In genomic region chr2:26970244-26970927, GRCh38 we compare ENCODE assay signal across 8 cellular contexts. TPM values are rescaled to one million over a fixed set of nuclear protein-coding genes. Genes with fewer than 3 reads are reported as not detected.
DNase-seq lines count a peak whose midpoint lies in the region; ATAC-seq and TF ChIP-seq lines count a peak whose summit lies in the region.

Gene MAPRE3 (plus strand): TSS chr2:26970637. CDS start chr2:27022219, 51,582 bp downstream.

- H2BK5ac ChIP-seq in trophoblast cell (ENCODE audit: low read depth, low read length, poor library complexity): no peak within 1 kb of the TSS

- no peak within 1 kb of the TSS for H2BK120ac ChIP-seq in trophoblast cell (ENCODE audit: insufficient read depth, low read length, poor library complexity)

- no peak within 1 kb of the TSS for H4K91ac ChIP-seq in trophoblast cell (ENCODE audit: low read depth, low read length)

- peak within 1 kb of the TSS; percentile 49 for H4K8ac ChIP-seq in trophoblast cell (ENCODE audit: low read depth, low read length)

- H3K4me3 ChIP-seq in trophoblast cell (ENCODE audit: low read depth, low read length) (peak within 1 kb of the TSS; percentile 83), tibial artery (peak within 1 kb of the TSS; percentile 73 to 74)

- no peak within 1 kb of the TSS for H3K23ac ChIP-seq in trophoblast cell (ENCODE audit: low read length)

- H3K36me3 Mint-ChIP-seq in T-helper 1 cell treated with Interleukin-12 subunit alpha and Interleukin-12 subunit beta and Interleukin-4 antibody, amounts not matched to agents 30 μg/mL and 1 μg/mL, for 36 hours (ENCODE audit: low read depth): peaks cover 4% of the 10 kb centered on the region

- no peak within 1 kb of the TSS for H3K4ac ChIP-seq in trophoblast cell (ENCODE audit: low read depth, low read length)

- peak within 1 kb of the TSS; percentile 87 for H3K4me2 ChIP-seq in trophoblast cell (ENCODE audit: low read length)

- WGBS in trophoblast cell (ENCODE audit: extremely low coverage, insufficient coverage, insufficient read length): no CpG with 5 or more reads among the region's 69 CpGs

- TF ChIP-seq CTCF in tibial artery (IDR thresholded peaks at IDR 0.05): no peak

- no peak within 1 kb of the TSS for H4K12ac ChIP-seq in trophoblast cell (ENCODE audit: low read depth, low read length)

- ATAC-seq in HG02588 (IDR thresholded peaks at IDR 0.05; ENCODE audit: unreplicated experiment): peak; percentile 87
- peak; percentile 96 for ATAC-seq in left cardiac atrium

- peaks cover 13% of the 10 kb centered on the region for H3K4me1 Mint-ChIP-seq in T-helper 1 cell treated with Interleukin-12 subunit alpha and Interleukin-12 subunit beta and Interleukin-4 antibody, amounts not matched to agents 30 μg/mL and 1 μg/mL, for 36 hours (ENCODE audit: low read depth)

- peaks cover 64% of the 10 kb centered on the region for H3K27me3 Mint-ChIP-seq in T-helper 1 cell treated with Interleukin-12 subunit alpha and Interleukin-12 subunit beta and Interleukin-4 antibody, amounts not matched to agents 30 μg/mL and 1 μg/mL, for 36 hours (ENCODE audit: low read depth)

- H3K27ac ChIP-seq in trophoblast cell (ENCODE audit: low read depth, low read length) (no peak within 1 kb of the TSS), tibial artery (peak within 1 kb of the TSS; percentile 74 to 77)

- H3K9me3 Mint-ChIP-seq in T-helper 1 cell treated with Interleukin-12 subunit alpha and Interleukin-12 subunit beta and Interleukin-4 antibody, amounts not matched to agents 30 μg/mL and 1 μg/mL, for 36 hours: no peaks in the 10 kb centered on the region

- H3K4me1 ChIP-seq in trophoblast cell (ENCODE audit: control insufficient read depth in 1 of 2, insufficient read depth in 2 of 2, low read length in 2 of 2): peaks cover 5% of the 10 kb centered on the region in 2 experiments
- peaks cover 0 to 23% (median 9%) of the 10 kb centered on the region in 4 donors for H3K4me1 ChIP-seq in tibial artery

- H3K14ac ChIP-seq in trophoblast cell (ENCODE audit: low read length): no peak within 1 kb of the TSS

- peak within 1 kb of the TSS; percentile 23 for H3K27ac Mint-ChIP-seq in T-helper 1 cell treated with Interleukin-12 subunit alpha and Interleukin-12 subunit beta and Interleukin-4 antibody, amounts not matched to agents 30 μg/mL and 1 μg/mL, for 36 hours

- H3K79me1 ChIP-seq in trophoblast cell (ENCODE audit: low read length): no peaks in the 10 kb centered on the region

- H3K27me3 ChIP-seq in trophoblast cell (ENCODE audit: insufficient read depth, low read length) (peaks cover 3% of the 10 kb centered on the region), tibial artery (peaks cover 0 to 2% of the 10 kb centered on the region in 2 donors)

- peak; percentile 72 for DNase-seq in EH (ENCODE audit: low read depth)
- peak; percentile 65 for DNase-seq in NCI-H1436 treated with DMSO at 0.1 percent for 48 hours (lab: John Stamatoyannopoulos, UW)
- DNase-seq in amniotic epithelial cell (ENCODE audit: low read depth): peak; percentile 64
- peak; percentile 80 for DNase-seq in left cardiac atrium
- DNase-seq in trophoblast cell: peak; percentile 91 to 95
- DNase-seq in tibial artery: peak; percentile 74 to 86

- H3K4me3 Mint-ChIP-seq in T-helper 1 cell treated with Interleukin-12 subunit alpha and Interleukin-12 subunit beta and Interleukin-4 antibody, amounts not matched to agents 30 μg/mL and 1 μg/mL, for 36 hours: peak within 1 kb of the TSS; percentile 82

- H3K9ac ChIP-seq in trophoblast cell (ENCODE audit: low read length): no peak within 1 kb of the TSS

- no peak within 1 kb of the TSS for H2BK12ac ChIP-seq in trophoblast cell (ENCODE audit: low read length)

- no peaks in the 10 kb centered on the region for H3K79me2 ChIP-seq in trophoblast cell (ENCODE audit: control insufficient read depth, insufficient read depth, low read length, poor library complexity)

- no peak within 1 kb of the TSS for H2AK5ac ChIP-seq in trophoblast cell (ENCODE audit: low read length)

- peak within 1 kb of the TSS; percentile 70 for H2AFZ ChIP-seq in trophoblast cell (ENCODE audit: insufficient read depth, low read length, poor library complexity)

- H3K18ac ChIP-seq in trophoblast cell (ENCODE audit: low read length): no peak within 1 kb of the TSS

- H3K36me3 ChIP-seq in trophoblast cell (ENCODE audit: control insufficient read depth in 1 of 2, insufficient read depth in 2 of 2, low read length in 2 of 2) (no peaks in the 10 kb centered on the region), tibial artery (no peaks in the 10 kb centered on the region)

- intact Hi-C loops in left cardiac atrium (cut with DNase I): no loop called here
- intact Hi-C loops in tibial artery (cut with DNase I; ENCODE audit: low total_unique reads): loop anchor here (2.0 to 5.0 kb wide), 2 partner anchors 62 to 114 kb away; partner anchors contain the start of gene TMEM214

- H3K9me3 ChIP-seq in trophoblast cell (ENCODE audit: insufficient read depth, low read depth, low read length): no peaks in the 10 kb centered on the region
- no peaks in the 10 kb centered on the region for H3K9me3 ChIP-seq in tibial artery

RNA-seq across cellular contexts. Expression of gene MAPRE3, which starts in this region (rescaled TPM):
- 10 to 100 TPM; 35.3 to 43.1 TPM for total RNA-seq in left cardiac atrium
- 5.8 and 6.8 TPM in 2 replicates for polyA plus RNA-seq in trophoblast cell (2013)
